ENCODE assay signal across 5 cellular contexts in the genomic region with DNA sequence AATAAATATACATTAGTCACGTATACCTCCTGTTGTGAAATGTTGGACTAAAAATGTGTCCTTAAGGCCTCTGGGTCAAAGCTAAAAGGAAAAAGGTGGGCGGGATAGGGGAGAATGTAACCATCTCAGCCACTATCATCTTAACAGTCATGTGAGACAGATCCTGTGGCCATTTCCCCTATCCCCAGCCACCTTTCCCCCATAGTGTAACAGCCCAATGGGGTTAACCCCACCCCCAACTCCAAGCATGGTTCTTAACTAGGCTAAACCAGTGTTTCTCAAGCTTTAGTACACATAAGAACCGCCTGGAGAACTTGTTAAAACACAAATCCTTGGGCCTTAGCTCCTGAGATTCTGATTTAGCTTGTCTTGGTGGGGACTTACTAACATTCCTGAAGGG.
"Had no signal": no experiment of that assay in that cellular context is flagged by ENCODE, and none has a peak within 500 bp of the region (broad histone marks: within the 10 kb centered on the region; RNA-seq: fewer than 3 reads in every experiment).

No MANE protein-coding gene starts in this region.

- H3K27ac Mint-ChIP-seq: GM23338, H9 had no signal

- H3K4me3 ChIP-seq: GM23338, K562 had no signal

- DNase-seq: H9, HCEC 1CT, IMR-90 had no signal

- H3K4me3 Mint-ChIP-seq: GM23338, H9 had no signal

- ATAC-seq: GM23338, K562 had no signal

- H3K4me1 Mint-ChIP-seq: GM23338, H9 had no signal
